ENCODE assay signal across 8 cellular contexts in genomic region chr17:30961213-30962188, GRCh38. TPM values are rescaled to one million over a fixed set of nuclear protein-coding genes. Genes with fewer than 3 reads are reported as not detected.
DNase-seq lines count a peak whose midpoint lies in the region; ATAC-seq and TF ChIP-seq lines count a peak whose summit lies in the region.

No MANE protein-coding gene starts in this region.

- H3K4me3 ChIP-seq in right atrium auricular region = no peak overlapping the region

- peak; percentile 56 for ATAC-seq in GM19467 (IDR thresholded peaks at IDR 0.05; ENCODE audit: unreplicated experiment)
- ATAC-seq in HG02840 (IDR thresholded peaks at IDR 0.05; ENCODE audit: low FRiP score, unreplicated experiment) = no peak

- TF ChIP-seq CTCF in right atrium auricular region (IDR thresholded peaks at IDR 0.05) = no peak

- no peaks in the 10 kb centered on the region for H3K27me3 ChIP-seq in right atrium auricular region

- DNase-seq in ELR (ENCODE audit: low read depth) (peak; percentile 40), NCI-H526 (lab: John Stamatoyannopoulos, UW) (peak; percentile 85 to 93), right atrium auricular region (ENCODE audit: low spot score) (peak; percentile 28), NCI-H1417 (lab: John Stamatoyannopoulos, UW) (no peak), T1000 (lab: John Stamatoyannopoulos, UW) (no peak), DMS114 treated with DMSO at 0.1 percent for 48 hours (lab: John Stamatoyannopoulos, UW; ENCODE audit: unreplicated experiment) (no peak)

- no peaks in the 10 kb centered on the region for H3K36me3 ChIP-seq in right atrium auricular region

- H3K9me3 ChIP-seq in right atrium auricular region = no peaks in the 10 kb centered on the region

- no peak overlapping the region for H3K27ac ChIP-seq in right atrium auricular region

- H3K4me1 ChIP-seq in right atrium auricular region = peaks cover 0 to 11% of the 10 kb centered on the region in 2 donors

RNA-seq across cellular contexts. Expression of gene RNF135, which starts 9.3 kb away (rescaled TPM):
- total RNA-seq in right atrium auricular region = 10 to 100 TPM in 1 of 2 donors, 1 to 10 TPM in 1; 6.9 to 13.1 TPM

RNA-seq across cellular contexts. Expression of gene ADAP2, which starts 39.8 kb away (rescaled TPM):
- total RNA-seq in right atrium auricular region = 10 to 100 TPM in 1 of 2 donors, 1 to 10 TPM in 1; 4.3 to 11.1 TPM

RNA-seq across cellular contexts. Expression of gene TEFM, which starts 55.5 kb away (rescaled TPM):
- 10 to 100 TPM in 1 of 2 donors, 1 to 10 TPM in 1; 6.6 to 11.0 TPM for total RNA-seq in right atrium auricular region

Comparison
In these comparisons a context has a peak if more than half of its experiments do, and no peak if none do; other contexts are left out.
1. DNase-seq: peak in ELR (single experiment), NCI-H526 (2 of 2) and right atrium auricular region (single experiment); none in NCI-H1417 (0 of 3), T1000 (single experiment) and DMS114 treated with DMSO at 0.1 percent for 48 hours (single experiment).